8 cellular contexts compared by ENCODE assay signal in genomic region chr10:62043493-62043938, GRCh38.
DNase-seq lines count a peak whose midpoint lies in the region; ATAC-seq and TF ChIP-seq lines count a peak whose summit lies in the region.

No MANE protein-coding gene starts in this region.

- no peaks in the 10 kb centered on the region for H3K36me3 ChIP-seq in liver (ENCODE audit: control insufficient read depth in 4 of 4, insufficient read depth in 3 of 4, low read depth in 1 of 4, low read length in 3 of 4)
- no peaks in the 10 kb centered on the region for H3K36me3 ChIP-seq in BE2C

- no peak overlapping the region for H3K9ac ChIP-seq in liver (ENCODE audit: low read depth in 1 of 2, low read length in 2 of 2)

- H3K27me3 ChIP-seq in liver (ENCODE audit: control insufficient read depth in 4 of 4, insufficient read depth in 4 of 4, low read length in 3 of 4) = no peaks in the 10 kb centered on the region
- no peaks in the 10 kb centered on the region for H3K27me3 ChIP-seq in BE2C

- no peaks in the 10 kb centered on the region for H3K27me3 Mint-ChIP-seq in activated naive CD8-positive, alpha-beta T cell treated with anti-CD3 and anti-CD28 coated beads, Interleukin-2, amount 10 ng/mL, durations not matched to agents 7 days and 5 days

- no peak for ATAC-seq in activated naive CD8-positive, alpha-beta T cell treated with anti-CD3 and anti-CD28 coated beads, Interleukin-2, amount 10 ng/mL, durations not matched to agents 7 days and 5 days (ENCODE audit: low read depth)
- ATAC-seq in omental fat pad (ENCODE audit: low FRiP score) = no peak

- H3K36me3 Mint-ChIP-seq in activated naive CD8-positive, alpha-beta T cell treated with anti-CD3 and anti-CD28 coated beads, Interleukin-2, amount 10 ng/mL, durations not matched to agents 7 days and 5 days = peaks cover 49% of the 10 kb centered on the region

- H3K4me1 Mint-ChIP-seq in activated naive CD8-positive, alpha-beta T cell treated with anti-CD3 and anti-CD28 coated beads, Interleukin-2, amount 10 ng/mL, durations not matched to agents 7 days and 5 days = peaks cover 86% of the 10 kb centered on the region

- peak overlapping the region; percentile 60 for H3K4me3 Mint-ChIP-seq in activated naive CD8-positive, alpha-beta T cell treated with anti-CD3 and anti-CD28 coated beads, Interleukin-2, amount 10 ng/mL, durations not matched to agents 7 days and 5 days

- 67% methylated on average over 2 of the region's 2 CpGs for WGBS in liver

- CTCF ChIA-PET in HEK293T (lab: Yijun Ruan, JAX) = interaction anchor here (0.5 to 1.4 kb wide), 2 partner anchors 141 to 147 kb away, joined by 3 to 5 read pairs; no protein-coding TSS in a partner anchor

- peak overlapping the region; percentile 78 for H3K27ac Mint-ChIP-seq in activated naive CD8-positive, alpha-beta T cell treated with anti-CD3 and anti-CD28 coated beads, Interleukin-2, amount 10 ng/mL, durations not matched to agents 7 days and 5 days

- POLR2A ChIA-PET in HEK293T (lab: Yijun Ruan, JAX) = interaction anchor here (1.2 kb wide), 1 partner anchor 11 kb away, joined by 4 read pairs; no protein-coding TSS in a partner anchor
- POLR2A ChIA-PET in activated naive CD8-positive, alpha-beta T cell treated with anti-CD3 and anti-CD28 coated beads, Interleukin-2, amount 10 ng/mL, durations not matched to agents 7 days and 5 days (lab: Charles Lee) = interaction anchor here (0.6 to 3.4 kb wide), 7 partner anchors 21 to 200 kb away, joined by 3 to 21 read pairs (median 4); partner anchors contain the start of gene ARID5B

- H3K9me3 ChIP-seq in liver (ENCODE audit: control insufficient read depth in 4 of 4, low read length in 3 of 4) (no peaks in the 10 kb centered on the region), BE2C (no peaks in the 10 kb centered on the region)

- H3K9me3 Mint-ChIP-seq in activated naive CD8-positive, alpha-beta T cell treated with anti-CD3 and anti-CD28 coated beads, Interleukin-2, amount 10 ng/mL, durations not matched to agents 7 days and 5 days = no peaks in the 10 kb centered on the region

- H3K27ac ChIP-seq in 22Rv1 (peak overlapping the region; percentile 71), liver (ENCODE audit: low read depth in 1 of 2, low read length in 2 of 2) (peak overlapping the region in 1 of 2 donors; percentile 5)

- H3K4me1 ChIP-seq in liver (ENCODE audit: control insufficient read depth in 4 of 4, insufficient read depth in 4 of 4, low read length in 3 of 4) (peaks cover 8 to 36% (median 18%) of the 10 kb centered on the region in 4 donors), BE2C (peaks cover 37% of the 10 kb centered on the region)

- TF ChIP-seq CTCF in 22Rv1 (IDR thresholded peaks at IDR 0.05) (no peak), liver (IDR thresholded peaks at IDR 0.05; ENCODE audit: low read depth, low read length, missing input control) (no peak), omental fat pad (IDR thresholded peaks at IDR 0.05) (no peak), BE2C (IDR thresholded peaks at IDR 0.05; ENCODE audit: low read depth, low read length) (no peak)

- no peak for DNase-seq in HEK293T (ENCODE audit: extremely low spot score)
- DNase-seq in activated naive CD8-positive, alpha-beta T cell treated with anti-CD3 and anti-CD28 coated beads, Interleukin-2, amount 10 ng/mL, durations not matched to agents 7 days and 5 days = no peak
- DNase-seq in occipital lobe (lab: John Stamatoyannopoulos, UW) = no peak
- DNase-seq in omental fat pad (ENCODE audit: low spot score) = no peak
- no peak for DNase-seq in BE2C
- no peak for DNase-seq in A172 (ENCODE audit: low spot score)

- no peak overlapping the region for H3K4me3 ChIP-seq in liver (ENCODE audit: low read depth in 1 of 3, low read length in 3 of 3)
- H3K4me3 ChIP-seq in BE2C (ENCODE audit: low read depth, low read length) = no peak overlapping the region

- TF ChIP-seq RAD21 in liver (IDR thresholded peaks at IDR 0.05) = no peak

TF ChIP-seq in HEK293T, 16 proteins besides CTCF, POLR2A, EP300 and RAD21:
- TF ChIP-seq L3MBTL2 (conservative IDR thresholded peaks at IDR 0.05) (peak; percentile 50; the same call in 1 of the 2 replicates), ZNF384 (IDR thresholded peaks at IDR 0.05) (no peak)

TF ChIP-seq in liver, 16 proteins besides CTCF, POLR2A, EP300 and RAD21:
- TF ChIP-seq FOXA1 (IDR thresholded peaks at IDR 0.05) (no peak), HNF4A (conservative IDR thresholded peaks at IDR 0.05) (peak; percentile 26 to 35), HNF4G (IDR thresholded peaks at IDR 0.05) (no peak), SP1 (IDR thresholded peaks at IDR 0.05) (no peak), FOXA2 (IDR thresholded peaks at IDR 0.05) (peak; percentile 43), YY1 (IDR thresholded peaks at IDR 0.05) (peak; percentile 74)
